16 cellular contexts compared by ENCODE assay signal in genomic region chr9:129283290-129283691, GRCh38.
DNase-seq lines count a peak whose midpoint lies in the region; ATAC-seq and TF ChIP-seq lines count a peak whose summit lies in the region.
"Had no signal": no experiment of that assay in that cellular context is flagged by ENCODE, and none has a peak within 500 bp of the region (broad histone marks: within the 10 kb centered on the region; RNA-seq: fewer than 3 reads in every experiment).

No MANE protein-coding gene starts in this region.

- no peaks in the 10 kb centered on the region for H3K36me3 ChIP-seq in body of pancreas (replicated peaks in 1 of 2; ENCODE audit: insufficient read depth in 1 of 2, low read depth in 2 of 2)
- H3K36me3 ChIP-seq in right lobe of liver: no peaks in the 10 kb centered on the region
- no peaks in the 10 kb centered on the region for H3K36me3 ChIP-seq in stomach

- H3K27me3 ChIP-seq in body of pancreas (no peaks in the 10 kb centered on the region), right lobe of liver (no peaks in the 10 kb centered on the region), stomach (no peaks in the 10 kb centered on the region)

- TF ChIP-seq EP300 in stomach (IDR thresholded peaks at IDR 0.05): no peak

- H3K4me3 ChIP-seq in body of pancreas: no peak overlapping the region
- H3K4me3 ChIP-seq in right lobe of liver: peak overlapping the region in 2 of 3 donors; percentile 9 to 22
- H3K4me3 ChIP-seq in stomach: peak overlapping the region; percentile 18 to 38 (median 34)
- H3K4me3 ChIP-seq: GM23338 had no signal

- 60 to 61% methylated on average over 5 to 7 of the region's 7 CpGs for WGBS in body of pancreas, 2 donors
- WGBS in right lobe of liver (ENCODE audit: insufficient coverage, low coverage, low lambda C conversion rate, missing lambda C conversion rate): 54% methylated on average over 6 of the region's 7 CpGs
- 68 to 83% (median 77%) methylated on average over 7 of the region's 7 CpGs for WGBS in stomach, 5 donors

- intact Hi-C loops in body of pancreas (cut with DNase I) (no loop called here), right lobe of liver (cut with DNase I) (no loop called here), stomach (cut with DNase I; ENCODE audit: low total_unique reads) (no loop called here)

- H3K9me3 ChIP-seq in body of pancreas (no peaks in the 10 kb centered on the region), right lobe of liver (no peaks in the 10 kb centered on the region), stomach (no peaks in the 10 kb centered on the region)

- no peak for ATAC-seq in body of pancreas
- peak in 2 of 4 donors; percentile 12 to 25 for ATAC-seq in right lobe of liver
- no peak for ATAC-seq in omental fat pad (ENCODE audit: low FRiP score)
- ATAC-seq: left colon had no signal

- no peak for TF ChIP-seq POLR2A in body of pancreas (IDR thresholded peaks at IDR 0.05)
- TF ChIP-seq POLR2A in right lobe of liver (IDR thresholded peaks at IDR 0.05): no peak
- TF ChIP-seq POLR2A in stomach (IDR thresholded peaks at IDR 0.05): no peak

- DNase-seq in GM03348 (ENCODE audit: low spot score): peak; percentile 5
- DNase-seq in body of pancreas: peak in 1 of 4 donors; percentile 4
- DNase-seq in right lobe of liver: peak in 2 of 3 donors; percentile 37 to 48
- no peak for DNase-seq in stomach
- DNase-seq in HCEC 1CT: no peak
- no peak for DNase-seq in omental fat pad (ENCODE audit: low spot score)
- no peak for DNase-seq in central memory CD4-positive, alpha-beta T cell
- DNase-seq: activated CD4-positive, alpha-beta T cell treated with anti-CD3 and anti-CD28 coated beads for 1 hour; C1 segment of cervical spinal cord; DMS79 treated with DMSO at 0.1 percent for 48 hours; effector CD4-positive, alpha-beta T cell; hypothalamus; MV-4-11; naive B cell had no signal

- TF ChIP-seq CTCF in body of pancreas (IDR thresholded peaks at IDR 0.05) (no peak), right lobe of liver (IDR thresholded peaks at IDR 0.05) (no peak), stomach (IDR thresholded peaks at IDR 0.05) (no peak), omental fat pad (IDR thresholded peaks at IDR 0.05) (no peak)

- H3K27ac ChIP-seq in body of pancreas (peak overlapping the region in 3 of 4 donors; percentile 12 to 60 (median 58)), right lobe of liver (peak overlapping the region in 1 of 3 donors; percentile 8), stomach (peak overlapping the region in 3 of 5 donors; percentile 15 to 39 (median 36))

- H3K4me1 ChIP-seq in body of pancreas (peaks cover 5% of the 10 kb centered on the region), right lobe of liver (no peaks in the 10 kb centered on the region), stomach (peaks cover 0 to 6% (median 3%) of the 10 kb centered on the region in 4 donors)

Comparison
In these comparisons a context has a peak if more than half of its experiments do, and no peak if none do; other contexts are left out.
1. DNase-seq: peak in GM03348 (single experiment) and right lobe of liver (2 of 3); none in stomach (single experiment), HCEC 1CT (single experiment), omental fat pad (single experiment) and central memory CD4-positive, alpha-beta T cell (single experiment).
2. H3K4me3 ChIP-seq: peak in right lobe of liver (2 of 3) and stomach (4 of 4); none in body of pancreas (0 of 2).